Comparison of ENCODE assay signal across 23 cellular contexts in the genomic region with DNA sequence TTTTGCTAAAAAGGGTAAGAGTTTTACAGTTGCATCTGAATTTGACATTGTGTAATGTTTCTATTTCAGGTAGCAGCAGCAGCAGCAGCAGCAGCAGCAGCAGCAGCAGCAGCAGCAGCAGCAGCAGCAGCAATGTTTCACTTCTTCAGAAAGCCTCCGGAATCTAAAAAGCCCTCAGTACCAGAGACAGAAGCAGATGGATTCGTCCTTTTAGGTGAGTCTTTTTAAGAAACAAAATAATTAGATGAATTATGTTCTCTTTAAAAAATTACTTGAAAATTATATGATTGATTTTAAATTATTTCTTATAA. TPM values are rescaled to one million over a fixed set of nuclear protein-coding genes. Genes with fewer than 3 reads are reported as not detected.
DNase-seq lines count a peak whose midpoint lies in the region; ATAC-seq and TF ChIP-seq lines count a peak whose summit lies in the region.
"Had no signal": no experiment of that assay in that cellular context is flagged by ENCODE, and none has a peak within 500 bp of the region (broad histone marks: within the 10 kb centered on the region; RNA-seq: fewer than 3 reads in every experiment).

No MANE protein-coding gene starts in this region.

- CTCF ChIA-PET in activated CD4-positive, alpha-beta memory T cell treated with anti-CD3 and anti-CD28 coated beads for 36 hours (lab: Charles Lee), result no interaction called here
- CTCF ChIA-PET in activated CD4-positive, alpha-beta memory T cell treated with anti-CD3 and anti-CD28 coated beads, Interleukin-2, amount 10 ng/mL, durations not matched to agents 7 days and 5 days (lab: Charles Lee), result no interaction called here

- peak overlapping the region; percentile 7 for H3K4me2 ChIP-seq in DOHH2 (ENCODE audit: low read length)

- TF ChIP-seq CTCF in DOHH2 (IDR thresholded peaks at IDR 0.05; ENCODE audit: low read depth, low read length, poor library complexity, severe bottlenecking), result no peak

- no peaks in the 10 kb centered on the region for H3K27me3 Mint-ChIP-seq in activated CD4-positive, alpha-beta memory T cell treated with anti-CD3 and anti-CD28 coated beads for 36 hours
- no peaks in the 10 kb centered on the region for H3K27me3 Mint-ChIP-seq in activated CD4-positive, alpha-beta memory T cell treated with anti-CD3 and anti-CD28 coated beads, Interleukin-2, amount 10 ng/mL, durations not matched to agents 7 days and 5 days
- H3K27me3 Mint-ChIP-seq in T-helper 17 cell, result no peaks in the 10 kb centered on the region
- no peaks in the 10 kb centered on the region for H3K27me3 Mint-ChIP-seq in naive thymus-derived CD8-positive, alpha-beta T cell
- H3K27me3 Mint-ChIP-seq in natural killer cell treated with Interleukin-12 subunit alpha and Interleukin-12 subunit beta and Interleukin-15 and Interleukin-18, amount 100 ng/mL, for 72 hours, result no peaks in the 10 kb centered on the region

- peaks cover 28% of the 10 kb centered on the region for H3K9me3 Mint-ChIP-seq in activated CD4-positive, alpha-beta memory T cell treated with anti-CD3 and anti-CD28 coated beads for 36 hours
- H3K9me3 Mint-ChIP-seq in activated CD4-positive, alpha-beta memory T cell treated with anti-CD3 and anti-CD28 coated beads, Interleukin-2, amount 10 ng/mL, durations not matched to agents 7 days and 5 days, result peaks cover 13% of the 10 kb centered on the region
- H3K9me3 Mint-ChIP-seq in naive thymus-derived CD8-positive, alpha-beta T cell, result peaks cover 0 to 10% (median 6%) of the 10 kb centered on the region in 9 donors
- no peaks in the 10 kb centered on the region for H3K9me3 Mint-ChIP-seq in natural killer cell treated with Interleukin-12 subunit alpha and Interleukin-12 subunit beta and Interleukin-15 and Interleukin-18, amount 100 ng/mL, for 72 hours

- H3F3A ChIP-seq in DOHH2 (ENCODE audit: control insufficient read depth, insufficient read depth), result no peaks in the 10 kb centered on the region

- H3K4me3 ChIP-seq in DOHH2 (ENCODE audit: low read length), result no peak overlapping the region
- H3K4me3 ChIP-seq: BLaER1 treated with 17β-estradiol and CSF1 and Interleukin-3, amounts not matched to agents 10 nM and 100 nM; body of pancreas; esophagus squamous epithelium; gastrocnemius medialis; left ventricle myocardium inferior; prostate gland; testis; uterus had no signal

- H4K20me1 ChIP-seq in DOHH2 (ENCODE audit: control insufficient read depth, insufficient read depth, low read depth, low read length), result no peaks in the 10 kb centered on the region
- H4K20me1 ChIP-seq: BLaER1 treated with 17β-estradiol and CSF1 and Interleukin-3, amounts not matched to agents 10 nM and 100 nM had no signal

- POLR2A ChIA-PET in activated CD4-positive, alpha-beta memory T cell treated with anti-CD3 and anti-CD28 coated beads for 36 hours (lab: Charles Lee), result interaction anchor here (0.6 kb wide), 1 partner anchor 34 kb away, joined by 3 read pairs; no protein-coding TSS in a partner anchor
- POLR2A ChIA-PET in activated CD4-positive, alpha-beta memory T cell treated with anti-CD3 and anti-CD28 coated beads, Interleukin-2, amount 10 ng/mL, durations not matched to agents 7 days and 5 days (lab: Charles Lee), result no interaction called here
- POLR2A ChIA-PET in naive thymus-derived CD8-positive, alpha-beta T cell (lab: Charles Lee), result no interaction called here

- peaks cover 39% of the 10 kb centered on the region for H3K4me1 Mint-ChIP-seq in activated CD4-positive, alpha-beta memory T cell treated with anti-CD3 and anti-CD28 coated beads for 36 hours (ENCODE audit: low read depth)
- peaks cover 20% of the 10 kb centered on the region for H3K4me1 Mint-ChIP-seq in activated CD4-positive, alpha-beta memory T cell treated with anti-CD3 and anti-CD28 coated beads, Interleukin-2, amount 10 ng/mL, durations not matched to agents 7 days and 5 days
- peaks cover 19% of the 10 kb centered on the region for H3K4me1 Mint-ChIP-seq in T-helper 17 cell
- peaks cover 21 to 48% (median 45%) of the 10 kb centered on the region in 4 donors for H3K4me1 Mint-ChIP-seq in naive thymus-derived CD8-positive, alpha-beta T cell
- peaks cover 7 to 16% of the 10 kb centered on the region in 2 donors for H3K4me1 Mint-ChIP-seq in natural killer cell treated with Interleukin-12 subunit alpha and Interleukin-12 subunit beta and Interleukin-15 and Interleukin-18, amount 100 ng/mL, for 72 hours (ENCODE audit: low read depth in 2 of 2)

- H3K9me2 ChIP-seq in DOHH2 (replicated peaks; ENCODE audit: control insufficient read depth, low read length), result no peaks in the 10 kb centered on the region

- no peak for DNase-seq in activated CD4-positive, alpha-beta memory T cell treated with anti-CD3 and anti-CD28 coated beads for 36 hours
- DNase-seq in activated CD4-positive, alpha-beta memory T cell treated with anti-CD3 and anti-CD28 coated beads, Interleukin-2, amount 10 ng/mL, durations not matched to agents 7 days and 5 days, result no peak
- DNase-seq in T-helper 17 cell, result no peak
- DNase-seq in naive thymus-derived CD8-positive, alpha-beta T cell, result no peak
- DNase-seq in NK-92 treated with Interleukin-12 subunit alpha and Interleukin-12 subunit beta, amount 100 ng/mL, for 24 hours (lab: John Stamatoyannopoulos, UW), result no peak
- no peak for DNase-seq in natural killer cell treated with Interleukin-12 subunit alpha and Interleukin-12 subunit beta and Interleukin-15 and Interleukin-18, amount 100 ng/mL, for 72 hours (ENCODE audit: low spot score)
- DNase-seq: activated CD4-positive, alpha-beta T cell treated with anti-CD3 and anti-CD28 coated beads for 4 hours; body of pancreas; DMS 273 treated with DMSO at 0.1 percent for 48 hours; effector memory CD4-positive, alpha-beta T cell; esophagus squamous epithelium; gastrocnemius medialis; hippocampal formation; left ventricle myocardium inferior; NCI-H1417 treated with DMSO at 0.1 percent for 48 hours; NCI-H524; OCI-M1; testis; uterus had no signal

- peak overlapping the region; percentile 67 for H3K27ac Mint-ChIP-seq in activated CD4-positive, alpha-beta memory T cell treated with anti-CD3 and anti-CD28 coated beads for 36 hours
- no peak overlapping the region for H3K27ac Mint-ChIP-seq in activated CD4-positive, alpha-beta memory T cell treated with anti-CD3 and anti-CD28 coated beads, Interleukin-2, amount 10 ng/mL, durations not matched to agents 7 days and 5 days
- peak overlapping the region; percentile 62 for H3K27ac Mint-ChIP-seq in T-helper 17 cell
- peak overlapping the region in 8 of 10 donors; percentile 5 to 84 (median 74) for H3K27ac Mint-ChIP-seq in naive thymus-derived CD8-positive, alpha-beta T cell
- no peak overlapping the region for H3K27ac Mint-ChIP-seq in natural killer cell treated with Interleukin-12 subunit alpha and Interleukin-12 subunit beta and Interleukin-15 and Interleukin-18, amount 100 ng/mL, for 72 hours

- intact Hi-C loops in activated CD4-positive, alpha-beta memory T cell treated with anti-CD3 and anti-CD28 coated beads for 36 hours (cut with micrococcal nuclease), result loop anchor here (2.0 to 5.0 kb wide), 2 partner anchors 296 to 454 kb away; partner anchors contain the start of gene GLCCI1

- H3K9me3 ChIP-seq in DOHH2 (ENCODE audit: control insufficient read depth, insufficient read depth, low read length), result no peaks in the 10 kb centered on the region
- H3K9me3 ChIP-seq in T-helper 17 cell (ENCODE audit: control insufficient read depth, low read length, poor library complexity, severe bottlenecking), result no peaks in the 10 kb centered on the region
- H3K9me3 ChIP-seq: body of pancreas, esophagus squamous epithelium, gastrocnemius medialis, prostate gland, testis, uterus had no signal

- ATAC-seq in T-helper 17 cell, result peak; percentile 40
- ATAC-seq in naive thymus-derived CD8-positive, alpha-beta T cell, result no peak
- no peak for ATAC-seq in GM18867 (IDR thresholded peaks at IDR 0.05; ENCODE audit: unreplicated experiment)
- no peak for ATAC-seq in natural killer cell treated with Interleukin-12 subunit alpha and Interleukin-12 subunit beta and Interleukin-15 and Interleukin-18, amount 100 ng/mL, for 72 hours
- ATAC-seq: body of pancreas, gastrocnemius medialis had no signal

- no peaks in the 10 kb centered on the region for H3K27me3 ChIP-seq in DOHH2 (ENCODE audit: control insufficient read depth, low read length)
- H3K27me3 ChIP-seq: BLaER1 treated with 17β-estradiol and CSF1 and Interleukin-3, amounts not matched to agents 10 nM and 100 nM; body of pancreas; esophagus squamous epithelium; gastrocnemius medialis; testis; uterus had no signal

- peaks cover 15% of the 10 kb centered on the region for H3K4me1 ChIP-seq in DOHH2 (ENCODE audit: control insufficient read depth, low read length)
- H3K4me1 ChIP-seq: body of pancreas, esophagus squamous epithelium, prostate gland, testis, uterus had no signal

- no peak overlapping the region for H3K27ac ChIP-seq in DOHH2 (ENCODE audit: low read depth, low read length)
- H3K27ac ChIP-seq: BLaER1 treated with 17β-estradiol and CSF1 and Interleukin-3, amounts not matched to agents 10 nM and 100 nM; body of pancreas; esophagus squamous epithelium; gastrocnemius medialis; left ventricle myocardium inferior; prostate gland; testis; uterus had no signal

- H3K4me3 Mint-ChIP-seq in activated CD4-positive, alpha-beta memory T cell treated with anti-CD3 and anti-CD28 coated beads for 36 hours, result peak overlapping the region; percentile 11
- H3K4me3 Mint-ChIP-seq in activated CD4-positive, alpha-beta memory T cell treated with anti-CD3 and anti-CD28 coated beads, Interleukin-2, amount 10 ng/mL, durations not matched to agents 7 days and 5 days, result no peak overlapping the region
- H3K4me3 Mint-ChIP-seq in T-helper 17 cell, result peak overlapping the region; percentile 72
- peak overlapping the region in 2 of 10 donors; percentile 33 to 35 for H3K4me3 Mint-ChIP-seq in naive thymus-derived CD8-positive, alpha-beta T cell
- H3K4me3 Mint-ChIP-seq in natural killer cell treated with Interleukin-12 subunit alpha and Interleukin-12 subunit beta and Interleukin-15 and Interleukin-18, amount 100 ng/mL, for 72 hours, result no peak overlapping the region

- H3K79me2 ChIP-seq in DOHH2 (ENCODE audit: control insufficient read depth, low read length), result peaks cover 14% of the 10 kb centered on the region; the same call in 1 of the 2 replicates

- peaks cover 51% of the 10 kb centered on the region for H3K36me3 Mint-ChIP-seq in activated CD4-positive, alpha-beta memory T cell treated with anti-CD3 and anti-CD28 coated beads for 36 hours
- peaks cover 43% of the 10 kb centered on the region for H3K36me3 Mint-ChIP-seq in activated CD4-positive, alpha-beta memory T cell treated with anti-CD3 and anti-CD28 coated beads, Interleukin-2, amount 10 ng/mL, durations not matched to agents 7 days and 5 days (ENCODE audit: low read depth)
- H3K36me3 Mint-ChIP-seq in T-helper 17 cell (ENCODE audit: low read depth), result peaks cover 7% of the 10 kb centered on the region
- H3K36me3 Mint-ChIP-seq in naive thymus-derived CD8-positive, alpha-beta T cell, result peaks cover 11 to 42% (median 41%) of the 10 kb centered on the region in 3 donors
- peaks cover 9% of the 10 kb centered on the region for H3K36me3 Mint-ChIP-seq in natural killer cell treated with Interleukin-12 subunit alpha and Interleukin-12 subunit beta and Interleukin-15 and Interleukin-18, amount 100 ng/mL, for 72 hours

- peaks cover 3% of the 10 kb centered on the region; the same call in 1 of the 2 replicates for H3K36me3 ChIP-seq in DOHH2 (ENCODE audit: control insufficient read depth, low read length)
- H3K36me3 ChIP-seq: gastrocnemius medialis, prostate gland, uterus had no signal

RNA-seq across cellular contexts. Expression of gene UMAD1, which starts 32.6 kb away (rescaled TPM):
- 10 to 100 TPM; 15.0 to 17.6 TPM for total RNA-seq in activated CD4-positive, alpha-beta memory T cell treated with anti-CD3 and anti-CD28 coated beads for 36 hours
- total RNA-seq in activated CD4-positive, alpha-beta memory T cell treated with anti-CD3 and anti-CD28 coated beads, Interleukin-2, amount 10 ng/mL, durations not matched to agents 7 days and 5 days, result 10 to 100 TPM; 16.1 to 16.7 TPM
- 10 to 100 TPM; 10.9 to 15.0 TPM for total RNA-seq in T-helper 17 cell
- total RNA-seq in naive thymus-derived CD8-positive, alpha-beta T cell, result 10 to 100 TPM; 18.4 to 20.1 TPM
- 10 to 100 TPM; 25.9 to 35.5 (median 27.4) TPM for polyA plus RNA-seq in naive thymus-derived CD8-positive, alpha-beta T cell
- 10 to 100 TPM in 1 of 2 donors, 1 to 10 TPM in 1; 9.3 to 11.4 TPM for total RNA-seq in natural killer cell treated with Interleukin-12 subunit alpha and Interleukin-12 subunit beta and Interleukin-15 and Interleukin-18, amount 100 ng/mL, for 72 hours

RNA-seq across cellular contexts. Expression of gene RPA3, which starts 45.2 kb away (rescaled TPM):
- total RNA-seq in activated CD4-positive, alpha-beta memory T cell treated with anti-CD3 and anti-CD28 coated beads for 36 hours, result 100 to 1,000 TPM; 214 to 220 TPM
- 100 to 1,000 TPM; 118 to 120 TPM for total RNA-seq in activated CD4-positive, alpha-beta memory T cell treated with anti-CD3 and anti-CD28 coated beads, Interleukin-2, amount 10 ng/mL, durations not matched to agents 7 days and 5 days
- total RNA-seq in T-helper 17 cell, result 10 to 100 TPM; 27.0 to 34.9 TPM
- 10 to 100 TPM; 29.7 to 35.9 TPM for total RNA-seq in naive thymus-derived CD8-positive, alpha-beta T cell
- polyA plus RNA-seq in naive thymus-derived CD8-positive, alpha-beta T cell, result 10 to 100 TPM; 78.6 to 97.5 (median 89.5) TPM
- 10 to 100 TPM; 64.3 to 76.7 TPM for total RNA-seq in natural killer cell treated with Interleukin-12 subunit alpha and Interleukin-12 subunit beta and Interleukin-15 and Interleukin-18, amount 100 ng/mL, for 72 hours

Comparison
In these comparisons a context has a peak if more than half of its experiments do, and no peak if none do; other contexts are left out.
1. H3K27ac Mint-ChIP-seq: peak in activated CD4-positive, alpha-beta memory T cell treated with anti-CD3 and anti-CD28 coated beads for 36 hours (single experiment), T-helper 17 cell (single experiment) and naive thymus-derived CD8-positive, alpha-beta T cell (8 of 10); none in activated CD4-positive, alpha-beta memory T cell treated with anti-CD3 and anti-CD28 coated beads, Interleukin-2, amount 10 ng/mL, durations not matched to agents 7 days and 5 days (single experiment) and natural killer cell treated with Interleukin-12 subunit alpha and Interleukin-12 subunit beta and Interleukin-15 and Interleukin-18, amount 100 ng/mL, for 72 hours (0 of 2).
2. H3K4me3 Mint-ChIP-seq: peak in activated CD4-positive, alpha-beta memory T cell treated with anti-CD3 and anti-CD28 coated beads for 36 hours (single experiment) and T-helper 17 cell (single experiment); none in activated CD4-positive, alpha-beta memory T cell treated with anti-CD3 and anti-CD28 coated beads, Interleukin-2, amount 10 ng/mL, durations not matched to agents 7 days and 5 days (single experiment) and natural killer cell treated with Interleukin-12 subunit alpha and Interleukin-12 subunit beta and Interleukin-15 and Interleukin-18, amount 100 ng/mL, for 72 hours (single experiment).